Comparison of ENCODE assay signal across 15 cellular contexts in the genomic region with DNA sequence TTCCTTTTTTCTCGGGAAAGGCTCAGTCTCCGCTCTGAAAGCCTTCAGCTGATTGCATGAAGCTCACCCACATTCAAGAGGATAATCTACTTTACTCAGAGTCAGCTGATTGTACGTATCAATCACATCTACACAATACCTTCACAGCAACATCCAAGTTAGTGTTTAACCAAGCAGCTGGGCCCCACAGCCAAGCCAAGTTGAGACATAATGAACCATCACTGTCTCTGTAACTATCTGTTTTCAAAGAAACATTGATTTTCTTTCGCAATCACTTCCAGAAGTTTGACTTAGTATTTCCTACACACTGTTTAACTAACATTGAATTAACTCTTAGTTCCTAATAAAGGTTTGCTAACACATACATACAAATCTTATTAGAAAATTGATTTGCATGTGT. TPM values are rescaled to one million over a fixed set of nuclear protein-coding genes. Genes with fewer than 3 reads are reported as not detected.
DNase-seq lines count a peak whose midpoint lies in the region; FAIRE-seq and TF ChIP-seq lines count a peak whose summit lies in the region.
"Had no signal": no experiment of that assay in that cellular context is flagged by ENCODE, and none has a peak within 500 bp of the region (broad histone marks: within the 10 kb centered on the region; RNA-seq: fewer than 3 reads in every experiment).

No MANE protein-coding gene starts in this region.

- H3K4me1 ChIP-seq in adipocyte (ENCODE audit: control insufficient read depth, insufficient read depth, low read length) (peaks cover 25% of the 10 kb centered on the region), hepatocyte (ENCODE audit: insufficient read depth) (no peaks in the 10 kb centered on the region)
- H3K4me1 ChIP-seq: sigmoid colon had no signal

- H3K4me2 ChIP-seq in hepatocyte = peak overlapping the region; percentile 66

- H3K9me3 ChIP-seq in adipocyte (ENCODE audit: control insufficient read depth, low read length) (no peaks in the 10 kb centered on the region), hepatocyte (ENCODE audit: low read depth) (no peaks in the 10 kb centered on the region)
- H3K9me3 ChIP-seq: heart left ventricle, sigmoid colon had no signal

- H3K27ac ChIP-seq in hepatocyte = peak overlapping the region; percentile 90
- H3K27ac ChIP-seq: heart left ventricle, sigmoid colon had no signal

- H3K36me3 ChIP-seq in adipocyte (ENCODE audit: control insufficient read depth, insufficient read depth, low read length, severe bottlenecking) (no peaks in the 10 kb centered on the region), hepatocyte (replicated peaks; ENCODE audit: insufficient read depth, low read depth) (no peaks in the 10 kb centered on the region)
- H3K36me3 ChIP-seq: heart left ventricle, sigmoid colon had no signal

- FAIRE-seq in D721Med (lab: Jason Lieb, UNC) = no peak
- no peak for FAIRE-seq in GM12892 (lab: Jason Lieb, UNC)
- FAIRE-seq: endometrium had no signal

- peaks cover 31% of the 10 kb centered on the region for H3K4me1 Mint-ChIP-seq in progenitor cell of endocrine pancreas (ENCODE audit: low read depth)
- peaks cover 4% of the 10 kb centered on the region for H3K4me1 Mint-ChIP-seq in activated T-helper 2 cell treated with anti-CD3 and anti-CD28 coated beads, Interferon-gamma antibody, Interleukin-2, Interleukin-4, amounts not matched to agents 10 μg/mL and 5 μg/mL and 100 μg/mL, durations not matched to agents 14 hours and 24 hours and 36 hours (ENCODE audit: low read depth)

- H3K79me2 ChIP-seq in hepatocyte = peaks cover 3% of the 10 kb centered on the region

- no peaks in the 10 kb centered on the region for H3K9me2 ChIP-seq in hepatocyte (replicated peaks; ENCODE audit: insufficient read depth)

- H3K9ac ChIP-seq in adipocyte (ENCODE audit: low read length) = peak overlapping the region; percentile 22

- no peaks in the 10 kb centered on the region for H3K27me3 Mint-ChIP-seq in progenitor cell of endocrine pancreas
- H3K27me3 Mint-ChIP-seq in activated T-helper 2 cell treated with anti-CD3 and anti-CD28 coated beads, Interferon-gamma antibody, Interleukin-2, Interleukin-4, amounts not matched to agents 10 μg/mL and 5 μg/mL and 100 μg/mL, durations not matched to agents 14 hours and 24 hours and 36 hours (ENCODE audit: low read depth) = peaks cover 9% of the 10 kb centered on the region

- TF ChIP-seq CTCF in D721Med (IDR thresholded peaks at IDR 0.05; ENCODE audit: insufficient read depth, missing control alignments) = no peak
- TF ChIP-seq CTCF in hepatocyte (IDR thresholded peaks at IDR 0.05; ENCODE audit: poor library complexity) = no peak
- no peak for TF ChIP-seq CTCF in progenitor cell of endocrine pancreas (IDR thresholded peaks at IDR 0.05; ENCODE audit: unreplicated experiment)

- peak overlapping the region; percentile 66 for H3K4me3 Mint-ChIP-seq in progenitor cell of endocrine pancreas (ENCODE audit: low read depth)
- H3K4me3 Mint-ChIP-seq in activated T-helper 2 cell treated with anti-CD3 and anti-CD28 coated beads, Interferon-gamma antibody, Interleukin-2, Interleukin-4, amounts not matched to agents 10 μg/mL and 5 μg/mL and 100 μg/mL, durations not matched to agents 14 hours and 24 hours and 36 hours (ENCODE audit: low read depth) = no peak overlapping the region

- H4K20me1 ChIP-seq in hepatocyte (ENCODE audit: insufficient read depth, poor library complexity, severe bottlenecking) = no peaks in the 10 kb centered on the region

- H3K9me3 Mint-ChIP-seq in progenitor cell of endocrine pancreas (ENCODE audit: low read depth) = no peaks in the 10 kb centered on the region
- H3K9me3 Mint-ChIP-seq in activated T-helper 2 cell treated with anti-CD3 and anti-CD28 coated beads, Interferon-gamma antibody, Interleukin-2, Interleukin-4, amounts not matched to agents 10 μg/mL and 5 μg/mL and 100 μg/mL, durations not matched to agents 14 hours and 24 hours and 36 hours = no peaks in the 10 kb centered on the region

- DNase-seq in D721Med (ENCODE audit: insufficient read length, low spot score) (peak; percentile 35), adipocyte (ENCODE audit: low read depth) (no peak), hepatocyte (ENCODE audit: low spot score) (peak; percentile 70), progenitor cell of endocrine pancreas (ENCODE audit: low spot score, unreplicated experiment) (no peak), Kasumi-1 (lab: John Stamatoyannopoulos, UW) (no peak), NCI-H345 treated with DMSO at 0.1 percent for 48 hours (lab: John Stamatoyannopoulos, UW; ENCODE audit: unreplicated experiment) (no peak), GM12892 (ENCODE audit: insufficient read length) (no peak)
- DNase-seq in activated T-helper 2 cell treated with anti-CD3 and anti-CD28 coated beads, Interferon-gamma antibody, Interleukin-2, Interleukin-4, amounts not matched to agents 10 μg/mL and 5 μg/mL and 100 μg/mL, durations not matched to agents 14 hours and 24 hours and 36 hours (ENCODE audit: low spot score) = no peak
- DNase-seq: activated naive CD4-positive, alpha-beta T cell treated with Interleukin-2 at 50 U/mL for 16 hours; NCI-H1092 treated with DMSO at 0.1 percent for 48 hours; NCI-H226; sigmoid colon; stimulated activated naive CD4-positive, alpha-beta T cell treated with Interleukin-2 at 50 U/mL for 16 hours had no signal

- H3K27me3 ChIP-seq in adipocyte (replicated peaks; ENCODE audit: control insufficient read depth, insufficient read depth, low read length) (no peaks in the 10 kb centered on the region), hepatocyte (no peaks in the 10 kb centered on the region)
- H3K27me3 ChIP-seq: sigmoid colon had no signal

- WGBS in hepatocyte (ENCODE audit: low lambda C conversion rate, missing lambda C conversion rate) = 42% methylated on average over 4 of the region's 4 CpGs

- H2AFZ ChIP-seq in hepatocyte = no peak overlapping the region

- H3K27ac Mint-ChIP-seq in progenitor cell of endocrine pancreas = peak overlapping the region; percentile 91
- H3K27ac Mint-ChIP-seq in activated T-helper 2 cell treated with anti-CD3 and anti-CD28 coated beads, Interferon-gamma antibody, Interleukin-2, Interleukin-4, amounts not matched to agents 10 μg/mL and 5 μg/mL and 100 μg/mL, durations not matched to agents 14 hours and 24 hours and 36 hours = no peak overlapping the region

- no peaks in the 10 kb centered on the region for H3K36me3 Mint-ChIP-seq in progenitor cell of endocrine pancreas (ENCODE audit: insufficient read depth)
- no peaks in the 10 kb centered on the region for H3K36me3 Mint-ChIP-seq in activated T-helper 2 cell treated with anti-CD3 and anti-CD28 coated beads, Interferon-gamma antibody, Interleukin-2, Interleukin-4, amounts not matched to agents 10 μg/mL and 5 μg/mL and 100 μg/mL, durations not matched to agents 14 hours and 24 hours and 36 hours (ENCODE audit: low read depth)

- intact Hi-C loops in activated T-helper 2 cell treated with anti-CD3 and anti-CD28 coated beads, Interferon-gamma antibody, Interleukin-2, Interleukin-4, amounts not matched to agents 10 μg/mL and 5 μg/mL and 100 μg/mL, durations not matched to agents 14 hours and 24 hours and 36 hours (cut with micrococcal nuclease) = no loop called here

- H3K4me3 ChIP-seq in adipocyte (ENCODE audit: low read length) = peak overlapping the region; percentile 15
- no peak overlapping the region for H3K4me3 ChIP-seq in hepatocyte
- H3K4me3 ChIP-seq: heart left ventricle, sigmoid colon had no signal

- no peak for TF ChIP-seq POLR2A in GM12892 (IDR thresholded peaks at IDR 0.05; ENCODE audit: low read depth, low read length)

RNA-seq across cellular contexts. Expression of a gene that starts 40.3 kb away (rescaled TPM):
- total RNA-seq in hepatocyte = 30.3 TPM in 2 replicates
- polyA plus RNA-seq in hepatocyte = 20.6 and 24.9 TPM in 2 replicates
- 19.6 and 19.7 TPM in 2 replicates for total RNA-seq in progenitor cell of endocrine pancreas
- total RNA-seq in activated T-helper 2 cell treated with anti-CD3 and anti-CD28 coated beads, Interferon-gamma antibody, Interleukin-2, Interleukin-4, amounts not matched to agents 10 μg/mL and 5 μg/mL and 100 μg/mL, durations not matched to agents 14 hours and 24 hours and 36 hours = 26.3 and 27.6 TPM in 2 replicates
- polyA plus RNA-seq in GM12892 (2012; ENCODE audit: missing spikeins) = 19.4 TPM

RNA-seq across cellular contexts. Expression of a gene that starts 40.4 kb away (rescaled TPM):
- total RNA-seq in hepatocyte = 29.0 and 42.5 TPM in 2 replicates
- polyA plus RNA-seq in hepatocyte = 13.8 and 14.7 TPM in 2 replicates
- total RNA-seq in progenitor cell of endocrine pancreas = 54.3 and 56.1 TPM in 2 replicates
- 28.1 and 32.0 TPM in 2 replicates for total RNA-seq in activated T-helper 2 cell treated with anti-CD3 and anti-CD28 coated beads, Interferon-gamma antibody, Interleukin-2, Interleukin-4, amounts not matched to agents 10 μg/mL and 5 μg/mL and 100 μg/mL, durations not matched to agents 14 hours and 24 hours and 36 hours
- 20.8 TPM for polyA plus RNA-seq in GM12892 (2012; ENCODE audit: missing spikeins)

Comparison
In these comparisons a context has a peak if more than half of its experiments do, and no peak if none do; other contexts are left out.
1. DNase-seq: peak in D721Med (single experiment) and hepatocyte (single experiment); none in adipocyte (single experiment), progenitor cell of endocrine pancreas (single experiment), Kasumi-1 (0 of 2), NCI-H345 treated with DMSO at 0.1 percent for 48 hours (single experiment), activated T-helper 2 cell treated with anti-CD3 and anti-CD28 coated beads, Interferon-gamma antibody, Interleukin-2, Interleukin-4, amounts not matched to agents 10 μg/mL and 5 μg/mL and 100 μg/mL, durations not matched to agents 14 hours and 24 hours and 36 hours (single experiment) and GM12892 (single experiment).